ENCODE assay signal across 23 cellular contexts in the genomic region with DNA sequence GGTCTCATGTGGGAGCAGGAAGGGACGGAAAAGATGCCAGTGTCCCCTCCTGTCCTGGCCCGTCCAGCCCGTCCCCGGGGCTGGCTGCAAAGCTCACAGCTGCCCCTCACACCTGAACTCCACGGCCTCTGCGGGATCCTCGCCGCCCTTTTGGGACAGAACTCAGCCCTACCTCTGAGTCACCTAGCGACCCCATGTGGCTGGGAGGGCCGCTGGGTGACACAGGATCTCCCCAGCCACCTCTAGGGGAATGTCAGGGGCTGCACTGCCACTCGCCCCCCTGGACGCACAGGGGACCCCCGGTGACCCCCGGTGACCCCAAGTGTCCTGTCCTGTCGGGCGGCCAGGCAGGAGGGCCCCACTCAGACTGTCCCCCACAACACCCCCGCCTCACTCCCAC. TPM values are rescaled to one million over a fixed set of nuclear protein-coding genes. Genes with fewer than 3 reads are reported as not detected.
DNase-seq lines count a peak whose midpoint lies in the region; ATAC-seq, FAIRE-seq and TF ChIP-seq lines count a peak whose summit lies in the region.
"Had no signal": no experiment of that assay in that cellular context is flagged by ENCODE, and none has a peak within 500 bp of the region (broad histone marks: within the 10 kb centered on the region; RNA-seq: fewer than 3 reads in every experiment).

No MANE protein-coding gene starts in this region.

- no peak overlapping the region for H3K4me3 ChIP-seq in H7 (ENCODE audit: insufficient read depth, low read depth, low read length)
- no peak overlapping the region for H3K4me3 ChIP-seq in K562
- no peak overlapping the region for H3K4me3 ChIP-seq in kidney (ENCODE audit: low read length in 2 of 2)
- H3K4me3 ChIP-seq in neuronal stem cell (ENCODE audit: low read length in 2 of 2), result no peak overlapping the region
- H3K4me3 ChIP-seq: GM23248 had no signal

- 32% methylated on average over 3 of the region's 17 CpGs for WGBS in K562 (ENCODE audit: insufficient coverage, low coverage, missing lambda C conversion rate)
- WGBS in neuronal stem cell (ENCODE audit: extremely low coverage in 2 of 2, insufficient read length in 2 of 2, insufficient replicate concordance in 1 of 2), 2 donors, result no CpG with 5 or more reads among the region's 17 CpGs

- H4K20me1 ChIP-seq in K562 (replicated peaks; ENCODE audit: control insufficient read depth, insufficient read depth, low read length), result no peaks in the 10 kb centered on the region

- H2BK120ac ChIP-seq in neuronal stem cell (ENCODE audit: low read depth, low read length), result no peak overlapping the region

- no peaks in the 10 kb centered on the region for H3K79me1 ChIP-seq in neuronal stem cell (ENCODE audit: low read depth, low read length)

- BruUV-seq in K562 (replicated peaks; lab: Mats Ljungman, UMichigan), result no TSS peak

- no peak for TF ChIP-seq EP300 in K562 (IDR thresholded peaks at IDR 0.05; ENCODE audit: low read length)

- POLR2A ChIA-PET in K562 (lab: Yijun Ruan, JAX), result no interaction called here

- H3K23ac ChIP-seq in neuronal stem cell (ENCODE audit: low read depth, low read length, poor library complexity), result no peak overlapping the region

- no peaks in the 10 kb centered on the region for H3K36me3 Mint-ChIP-seq in T-helper 17 cell (ENCODE audit: low read depth)
- H3K36me3 Mint-ChIP-seq: CD4-positive, alpha-beta memory T cell had no signal

- no peak overlapping the region for H2AK5ac ChIP-seq in neuronal stem cell (ENCODE audit: low read depth, low read length)

- H3K4me2 ChIP-seq in K562 (ENCODE audit: insufficient read depth, low read length), result 0 out of 2 replicates have a peak overlapping the region, but pooled peaks have one; percentile 18
- H3K4me2 ChIP-seq in neuronal stem cell (ENCODE audit: insufficient read depth, low read length, poor library complexity, severe bottlenecking), result no peak overlapping the region

- H3K27me3 ChIP-seq in H7 (ENCODE audit: control insufficient read depth, insufficient read depth, low read length), result no peaks in the 10 kb centered on the region
- H3K27me3 ChIP-seq in K562 (ENCODE audit: control insufficient read depth in 2 of 2, insufficient read depth in 2 of 2, low read length in 2 of 2), result no peaks in the 10 kb centered on the region
- no peaks in the 10 kb centered on the region for H3K27me3 ChIP-seq in neuronal stem cell (ENCODE audit: control insufficient read depth in 3 of 3, insufficient read depth in 3 of 3, low read depth in 1 of 3, low read length in 3 of 3)

- no peak overlapping the region for H2BK15ac ChIP-seq in neuronal stem cell (ENCODE audit: low read length)

- FAIRE-seq in K562 (lab: Jason Lieb, UNC) (no peak), kidney (lab: Jason Lieb, UNC) (no peak)
- FAIRE-seq: GM12891, GM19239, H1 had no signal

- no peaks in the 10 kb centered on the region for H3K4me1 Mint-ChIP-seq in T-helper 17 cell

- no peak overlapping the region for H3K27ac ChIP-seq in K562 (ENCODE audit: extremely low read depth, low read depth, low read length)
- H3K27ac ChIP-seq in kidney (ENCODE audit: low read depth in 2 of 2, low read length in 2 of 2), result no peak overlapping the region
- H3K27ac ChIP-seq in neuronal stem cell (replicated peaks; ENCODE audit: low read length), result no peak overlapping the region
- H3K27ac ChIP-seq: GM23248 had no signal

- peak overlapping the region; percentile 32; the same call in 1 of the 2 replicates for H2AFZ ChIP-seq in K562 (ENCODE audit: low read depth, low read length)
- H2AFZ ChIP-seq in neuronal stem cell (ENCODE audit: low read length), result no peak overlapping the region
- H2AFZ ChIP-seq: GM23248 had no signal

- intact Hi-C loops in K562 (cut with micrococcal nuclease), result no loop called here
- intact Hi-C loops in kidney (cut with DNase I), result no loop called here

- H4K91ac ChIP-seq in neuronal stem cell (ENCODE audit: low read depth, low read length, poor library complexity), result no peak overlapping the region

- no peak overlapping the region for H4K8ac ChIP-seq in neuronal stem cell (ENCODE audit: low read depth, low read length)

- TF ChIP-seq RAD21 in K562 (CRISPR knock-in tag; conservative IDR thresholded peaks at IDR 0.05 in 1 of 2, IDR thresholded peaks at IDR 0.05 in 1 of 2), result no peak

- no peak overlapping the region for H3K4ac ChIP-seq in neuronal stem cell (ENCODE audit: low read length)

- H3K9ac ChIP-seq in K562 (ENCODE audit: insufficient read depth in 1 of 2, low read depth in 2 of 2, low read length in 2 of 2) (no peak overlapping the region; a peak in 1 of 4 replicates), kidney (ENCODE audit: low read length in 2 of 2) (no peak overlapping the region), neuronal stem cell (ENCODE audit: low read depth, low read length, poor library complexity) (no peak overlapping the region)
- H3K9ac ChIP-seq: GM23248 had no signal

- CTCF ChIA-PET in K562 (lab: Yijun Ruan, JAX; ENCODE audit: low intra/inter-chr PET ratio), result no interaction called here

- no peak overlapping the region for H3K4me3 Mint-ChIP-seq in T-helper 17 cell
- H3K4me3 Mint-ChIP-seq: CD4-positive, alpha-beta memory T cell; H9 had no signal

- H2BK12ac ChIP-seq in neuronal stem cell (ENCODE audit: low read length), result no peak overlapping the region

- no peak overlapping the region for H3K18ac ChIP-seq in neuronal stem cell (ENCODE audit: low read length)

- H3K9me3 ChIP-seq in K562 (replicated peaks; ENCODE audit: control insufficient read depth, insufficient read depth, low read depth, low read length) (no peaks in the 10 kb centered on the region), kidney (ENCODE audit: control insufficient read depth in 1 of 2, low read length in 2 of 2) (no peaks in the 10 kb centered on the region), neuronal stem cell (replicated peaks in 1 of 2; ENCODE audit: control insufficient read depth in 2 of 2, insufficient read depth in 1 of 2, low read depth in 1 of 2, low read length in 2 of 2) (no peaks in the 10 kb centered on the region), T-helper 17 cell (ENCODE audit: control insufficient read depth, low read length, poor library complexity, severe bottlenecking) (no peaks in the 10 kb centered on the region)

- H3K4me1 ChIP-seq in K562 (replicated peaks in 1 of 2; ENCODE audit: control insufficient read depth in 2 of 2, insufficient read depth in 2 of 2, low read length in 2 of 2), result peaks cover 0 to 5% of the 10 kb centered on the region in 2 experiments; a peak in 1 of 5 replicates
- no peaks in the 10 kb centered on the region for H3K4me1 ChIP-seq in kidney (ENCODE audit: control insufficient read depth in 1 of 2, insufficient read depth in 1 of 2, low read depth in 1 of 2, low read length in 2 of 2)
- no peaks in the 10 kb centered on the region for H3K4me1 ChIP-seq in neuronal stem cell (ENCODE audit: control insufficient read depth in 2 of 2, insufficient read depth in 1 of 2, low read depth in 1 of 2, low read length in 2 of 2)

- H3K36me3 ChIP-seq in H7 (replicated peaks; ENCODE audit: control insufficient read depth, insufficient read depth, low read length), result no peaks in the 10 kb centered on the region
- H3K36me3 ChIP-seq in K562 (ENCODE audit: control insufficient read depth, insufficient read depth, low read length), result no peaks in the 10 kb centered on the region
- no peaks in the 10 kb centered on the region for H3K36me3 ChIP-seq in kidney (ENCODE audit: control insufficient read depth in 1 of 2, insufficient read depth in 2 of 2, low read length in 2 of 2)
- H3K36me3 ChIP-seq in neuronal stem cell (replicated peaks in 1 of 2; ENCODE audit: control insufficient read depth in 2 of 2, insufficient read depth in 2 of 2, low read length in 2 of 2), result no peaks in the 10 kb centered on the region

- no peak overlapping the region for H2BK5ac ChIP-seq in neuronal stem cell (ENCODE audit: low read length)

- ATAC-seq in K562 (peak; percentile 78), T-helper 17 cell (no peak), GM18868 (IDR thresholded peaks at IDR 0.05; ENCODE audit: unreplicated experiment) (no peak)
- ATAC-seq: HCT116 had no signal

- DNase-seq in H7, result peak; percentile 34
- DNase-seq in K562 (ENCODE audit: extremely low read depth in 1 of 4, low spot score in 3 of 4), result no peak
- peak; percentile 64 for DNase-seq in kidney
- no peak for DNase-seq in neuronal stem cell (ENCODE audit: low spot score)
- DNase-seq in T-helper 17 cell, result no peak
- DNase-seq: C1 segment of cervical spinal cord; Calu3; CD4-positive, alpha-beta memory T cell; COR-L47; DMS53; DMS79 treated with DMSO at 0.1 percent for 48 hours; GF-D8; GM23248; H9 had no signal

- no peak for TF ChIP-seq POLR2A in K562 (conservative IDR thresholded peaks at IDR 0.05)

- H3K27me3 Mint-ChIP-seq in T-helper 17 cell, result no peaks in the 10 kb centered on the region
- H3K27me3 Mint-ChIP-seq: CD4-positive, alpha-beta memory T cell had no signal

- no peaks in the 10 kb centered on the region for H3K9me1 ChIP-seq in K562 (ENCODE audit: control insufficient read depth, insufficient read depth, low read length)

- no peaks in the 10 kb centered on the region for H3K79me2 ChIP-seq in K562 (ENCODE audit: control insufficient read depth, insufficient read depth, low read length)

- no peak overlapping the region for H3K14ac ChIP-seq in neuronal stem cell (ENCODE audit: low read length)

- TF ChIP-seq CTCF in K562 (IDR thresholded peaks at IDR 0.05 in 2 of 3, conservative IDR thresholded peaks at IDR 0.05 in 1 of 3; ENCODE audit: insufficient read depth in 2 of 3, low read depth in 1 of 3, low read length in 3 of 3) (0 out of 6 replicates have a peak, but pooled peaks of 2 of the 3 experiments have one; percentile 6 to 28), kidney (IDR thresholded peaks at IDR 0.05; ENCODE audit: borderline replicate concordance, extremely low read depth, insufficient read depth) (no peak)

- in situ Hi-C loops in K562 (cut with MboI), result no loop called here

- no peak overlapping the region for H3K27ac Mint-ChIP-seq in T-helper 17 cell
- H3K27ac Mint-ChIP-seq: CD4-positive, alpha-beta memory T cell; H9 had no signal

RNA-seq across cellular contexts. Expression of gene FAM9B, which starts 0.7 kb away (rescaled TPM):
- total RNA-seq in H7 (2014; rRNA removed; shearing (Covaris generic)), result 0.03 TPM in 1 of 2 replicates, not detected in the other
- total RNA-seq in K562 (2011; cell fraction: chromatin; rRNA removed; ENCODE audit: low replicate concordance), result 0.23 and 0.49 TPM in 2 replicates
- 0.17 TPM in 1 of 2 replicates, not detected in the other for total RNA-seq in K562 (2011; cell fraction: nucleolus; rRNA removed)
- total RNA-seq in K562 (2011; cell fraction: nucleoplasm; rRNA removed), result 0.38 and 0.44 TPM in 2 replicates
- total RNA-seq in K562 (2014; rRNA removed) (1.7 and 3.2 TPM in 2 replicates), K562 (2014; rRNA removed; fragmentation: Illumina TruSeq; extraction: Trizol) (3.4 and 4.3 TPM in 2 replicates), K562 (2015; rRNA removed; fragmentation: Illumina TruSeq; extraction: Trizol) (3.4 and 3.6 TPM in 2 replicates), K562 (2021) (1.6 and 1.9 TPM in 2 replicates), kidney (not detected), T-helper 17 cell (not detected)
- polyA plus RNA-seq in K562 (2011; rRNA removed) (0.53 and 0.76 TPM in 2 replicates), K562 (2014; fragmentation: Illumina TruSeq; extraction: Trizol) (3.0 and 4.6 TPM in 2 replicates), K562 (2014; fragmentation: Nextera tagmentation; extraction: Ambion mirVana) (1 to 10 TPM; 2.0 to 2.6 TPM), K562 (2014; rRNA removed) (2.6 and 3.6 TPM in 2 replicates), kidney (ENCODE audit: insufficient read depth, low read depth, low replicate concordance) (not detected)
- polyA plus RNA-seq in K562 (2011; cell fraction: cytosol; rRNA removed), result 0.25 and 0.34 TPM in 2 replicates
- 0.47 and 0.87 TPM in 2 replicates for polyA plus RNA-seq in K562 (2011; cell fraction: nucleus; rRNA removed)
- 3.1 and 5.5 TPM in 2 replicates for polyA plus RNA-seq in K562 (2012)
- polyA minus RNA-seq in K562 (2011; rRNA and poly(A)+ RNA removed), result 0.12 and 0.46 TPM in 2 replicates
- not detected in 2 replicates for polyA minus RNA-seq in K562 (2011; cell fraction: cytosol; rRNA and poly(A)+ RNA removed)
- polyA minus RNA-seq in K562 (2011; cell fraction: nucleus; rRNA and poly(A)+ RNA removed), result 0.13 and 0.33 TPM in 2 replicates
- polyA plus RNA-seq in neuronal stem cell (2013, experiment 1 of 2), result not detected
- not detected for polyA plus RNA-seq in neuronal stem cell (2013, experiment 2 of 2)
- total RNA-seq: A172; CD4-positive, alpha-beta memory T cell; Daoy; G401; GM23248; H1; H9 had no signal
- polyA plus RNA-seq: BJ; CD4-positive, alpha-beta memory T cell; GM23248; H1 had no signal

Comparison
In these comparisons a context has a peak if more than half of its experiments do, and no peak if none do; other contexts are left out.
1. DNase-seq: peak in H7 (single experiment) and kidney (single experiment); none in K562 (0 of 4), neuronal stem cell (single experiment) and T-helper 17 cell (0 of 3).